8 cellular contexts compared by ENCODE assay signal in the genomic region with DNA sequence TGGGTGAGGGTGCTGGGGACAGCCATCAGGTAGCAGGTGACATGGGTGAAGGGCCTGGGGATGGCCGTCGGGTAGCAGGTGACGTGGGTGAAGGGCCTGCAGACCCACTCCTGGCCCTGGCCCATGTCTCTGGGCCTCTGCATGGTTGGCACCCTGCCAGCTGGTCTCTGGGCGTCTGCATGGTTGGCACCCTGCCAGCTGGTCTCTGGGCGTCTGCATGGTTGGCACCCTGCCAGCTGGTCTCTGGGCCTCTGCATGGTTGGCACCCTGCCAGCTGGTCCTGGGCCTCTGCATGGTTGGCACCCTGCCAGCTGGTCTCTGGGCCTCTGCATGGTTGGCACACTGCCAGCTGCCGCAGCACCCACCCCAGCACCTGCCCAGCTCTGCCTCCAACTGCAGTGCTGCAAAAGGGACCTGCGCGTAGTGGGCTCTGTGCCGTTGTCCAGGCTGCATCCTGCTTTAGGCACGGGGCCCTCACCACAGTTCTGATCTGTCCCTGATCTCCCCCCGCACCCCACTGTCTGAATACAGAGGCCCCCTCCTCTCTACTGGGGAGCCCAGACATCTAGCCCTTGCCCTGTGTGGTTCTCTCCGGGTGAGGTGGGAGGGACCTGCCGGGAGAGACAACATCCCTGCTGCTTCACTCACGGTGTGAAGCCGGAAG. TPM values are rescaled to one million over a fixed set of nuclear protein-coding genes. Genes with fewer than 3 reads are reported as not detected.
DNase-seq lines count a peak whose midpoint lies in the region; ATAC-seq lines count a peak whose summit lies in the region.
"Not testable (repeated sequence)": the region's sequence is repeated elsewhere in the genome, so short reads cannot be mapped to it uniquely, and the experiment has no call there.
"Had no signal": no experiment of that assay in that cellular context is flagged by ENCODE, and none has a peak within 500 bp of the region (broad histone marks: within the 10 kb centered on the region; RNA-seq: fewer than 3 reads in every experiment).

No MANE protein-coding gene starts in this region.

- not testable (repeated sequence) for H3K27ac Mint-ChIP-seq in activated CD4-positive, alpha-beta T cell treated with anti-CD3 and anti-CD28 coated beads for 36 hours

- CTCF ChIA-PET in activated CD4-positive, alpha-beta T cell treated with anti-CD3 and anti-CD28 coated beads for 36 hours (lab: Charles Lee), result not testable (repeated sequence)

- H3K9me3 Mint-ChIP-seq in activated CD4-positive, alpha-beta T cell treated with anti-CD3 and anti-CD28 coated beads for 36 hours (ENCODE audit: low read depth), result not testable (repeated sequence)

- not testable (repeated sequence) for H3K4me1 Mint-ChIP-seq in activated CD4-positive, alpha-beta T cell treated with anti-CD3 and anti-CD28 coated beads for 36 hours

- H3K36me3 Mint-ChIP-seq in activated CD4-positive, alpha-beta T cell treated with anti-CD3 and anti-CD28 coated beads for 36 hours (ENCODE audit: low read depth), result not testable (repeated sequence)

- intact Hi-C loops in activated CD4-positive, alpha-beta T cell treated with anti-CD3 and anti-CD28 coated beads for 36 hours (cut with DNase I, micrococcal nuclease); sciatic nerve (cut with DNase I): not testable (repeated sequence)

- DNase-seq in DMS53 treated with DMSO at 0.1 percent for 48 hours (lab: John Stamatoyannopoulos, UW; ENCODE audit: unreplicated experiment), result peak; percentile 59
- peak; percentile 89 to 98 (median 95) for DNase-seq in NCI-H1417 (lab: John Stamatoyannopoulos, UW)
- DNase-seq in NCI-H446 treated with DMSO at 0.1 percent for 48 hours (lab: John Stamatoyannopoulos, UW), result peak; percentile 44
- DNase-seq in activated CD4-positive, alpha-beta T cell treated with anti-CD3 and anti-CD28 coated beads for 36 hours, result peak; percentile 21
- DNase-seq in globus pallidus (ENCODE audit: low spot score), result peak; percentile 2
- not testable (repeated sequence) for DNase-seq in sciatic nerve (ENCODE audit: low spot score)

- not testable (repeated sequence) for H3K4me3 Mint-ChIP-seq in activated CD4-positive, alpha-beta T cell treated with anti-CD3 and anti-CD28 coated beads for 36 hours

- POLR2A ChIA-PET in activated CD4-positive, alpha-beta T cell treated with anti-CD3 and anti-CD28 coated beads for 36 hours (lab: Charles Lee), result not testable (repeated sequence)

- not testable (repeated sequence) for ATAC-seq in activated CD4-positive, alpha-beta T cell treated with anti-CD3 and anti-CD28 coated beads for 36 hours
- ATAC-seq in sciatic nerve, result peak; percentile 51

- not testable (repeated sequence) for H3K27me3 Mint-ChIP-seq in activated CD4-positive, alpha-beta T cell treated with anti-CD3 and anti-CD28 coated beads for 36 hours

RNA-seq across cellular contexts. Expression of a gene that starts 16.0 kb away (rescaled TPM):
- not detected for total RNA-seq in activated CD4-positive, alpha-beta T cell treated with anti-CD3 and anti-CD28 coated beads for 36 hours
- total RNA-seq in sciatic nerve, result 0.27 TPM
- total RNA-seq: activated T-helper 1 cell treated with anti-CD3 and anti-CD28 coated beads, Interleukin-12 subunit alpha, Interleukin-12 subunit beta, Interleukin-2, Interleukin-4 antibody, amounts not matched to agents 30 ng/mL and 10 ng/mL and 1 ng/mL, durations not matched to agents 14 hours and 24 hours and 36 hours had no signal

RNA-seq across cellular contexts. Expression of a gene that starts 31.4 kb away (rescaled TPM):
- total RNA-seq in activated CD4-positive, alpha-beta T cell treated with anti-CD3 and anti-CD28 coated beads for 36 hours, result not detected
- 11.5 TPM for total RNA-seq in sciatic nerve
- total RNA-seq: activated T-helper 1 cell treated with anti-CD3 and anti-CD28 coated beads, Interleukin-12 subunit alpha, Interleukin-12 subunit beta, Interleukin-2, Interleukin-4 antibody, amounts not matched to agents 30 ng/mL and 10 ng/mL and 1 ng/mL, durations not matched to agents 14 hours and 24 hours and 36 hours had no signal

RNA-seq across cellular contexts. Expression of a gene that starts 37.6 kb away (rescaled TPM):
- 100 to 1,000 TPM; 251 to 358 TPM for total RNA-seq in activated CD4-positive, alpha-beta T cell treated with anti-CD3 and anti-CD28 coated beads for 36 hours
- 95.7 TPM for total RNA-seq in sciatic nerve

RNA-seq across cellular contexts. Expression of a gene that starts 41.9 kb away (rescaled TPM):
- not detected for total RNA-seq in activated CD4-positive, alpha-beta T cell treated with anti-CD3 and anti-CD28 coated beads for 36 hours
- total RNA-seq in sciatic nerve, result 18.5 TPM
- total RNA-seq: activated T-helper 1 cell treated with anti-CD3 and anti-CD28 coated beads, Interleukin-12 subunit alpha, Interleukin-12 subunit beta, Interleukin-2, Interleukin-4 antibody, amounts not matched to agents 30 ng/mL and 10 ng/mL and 1 ng/mL, durations not matched to agents 14 hours and 24 hours and 36 hours had no signal

RNA-seq across cellular contexts. Expression of a gene that starts 46.8 kb away (rescaled TPM):
- total RNA-seq in activated CD4-positive, alpha-beta T cell treated with anti-CD3 and anti-CD28 coated beads for 36 hours, result not detected
- 0.45 TPM for total RNA-seq in sciatic nerve
- total RNA-seq: activated T-helper 1 cell treated with anti-CD3 and anti-CD28 coated beads, Interleukin-12 subunit alpha, Interleukin-12 subunit beta, Interleukin-2, Interleukin-4 antibody, amounts not matched to agents 30 ng/mL and 10 ng/mL and 1 ng/mL, durations not matched to agents 14 hours and 24 hours and 36 hours; T-cell had no signal

Comparison
In these comparisons a context has a peak if more than half of its experiments do, and no peak if none do; other contexts are left out.
1. RNA of a gene that starts 31.4 kb away (total RNA-seq): 11.5 TPM in sciatic nerve (single experiment); not detected in activated CD4-positive, alpha-beta T cell treated with anti-CD3 and anti-CD28 coated beads for 36 hours; every median in the first group is over 10 times any median in the second.